1 cellular context compared by ENCODE assay signal in genomic region chr19:4805140-4805539, GRCh38.
TF ChIP-seq lines count a peak whose summit lies in the region.

No MANE protein-coding gene starts in this region.

TF ChIP-seq in HEK293, 187 proteins besides CTCF, POLR2A, EP300 and RAD21 (continued from another document):
- TF ChIP-seq ZNF518A (tag by site-specific recombination; conservative IDR thresholded peaks at IDR 0.05; ENCODE audit: low read depth) (peak; percentile 72), ZNF629 (tag by site-specific recombination; IDR thresholded peaks at IDR 0.05) (peak; percentile 30; the same call in 1 of the 2 replicates)
TF ChIP-seq in HEK293: peak in this region for 9; not testable (repeated sequence) for 178.
